In genomic region chr7:12684733-12685132, GRCh38 we compare ENCODE assay signal across 18 cellular contexts.
"Had no signal": no experiment of that assay in that cellular context is flagged by ENCODE, and none has a peak within 500 bp of the region (broad histone marks: within the 10 kb centered on the region; RNA-seq: fewer than 3 reads in every experiment).

No MANE protein-coding gene starts in this region.

- H3K27me3 ChIP-seq: adrenal gland, breast epithelium, ovary, stomach, upper lobe of right lung had no signal

- ATAC-seq: activated naive CD4-positive, alpha-beta T cell treated with anti-CD3 and anti-CD28 coated beads, Interleukin-2, amount 50 U/mL, for 72 hours; psoas muscle; right cardiac atrium; upper lobe of right lung had no signal

- H3K36me3 Mint-ChIP-seq: natural killer cell had no signal

- H3K36me3 ChIP-seq: adrenal gland, breast epithelium, left ventricle myocardium inferior, ovary, stomach, thoracic aorta, upper lobe of right lung had no signal

- H3K27ac ChIP-seq: adrenal gland, left ventricle myocardium inferior, ovary, psoas muscle, upper lobe of right lung had no signal

- H3K9me3 Mint-ChIP-seq: activated naive CD4-positive, alpha-beta T cell treated with anti-CD3 and anti-CD28 coated beads, Interleukin-2, amount 50 U/mL, for 72 hours had no signal

- DNase-seq: activated CD4-positive, CD25-positive, alpha-beta regulatory T cell treated with anti-CD3 and anti-CD28 coated beads, Interleukin-2, amount 50 U/mL, for 72 hours; activated CD8-positive, alpha-beta memory T cell treated with anti-CD3 and anti-CD28 coated beads for 24 hours; activated CD8-positive, alpha-beta memory T cell treated with anti-CD3 and anti-CD28 coated beads, Interleukin-2, amount 50 U/mL, for 48 hours; activated gamma-delta T cell treated with Interleukin-2 at 50 U/mL for 16 hours; left ventricle myocardium inferior; mammary epithelial cell; natural killer cell; psoas muscle; stomach; upper lobe of right lung had no signal

- H3K4me1 ChIP-seq: upper lobe of right lung had no signal

- FAIRE-seq: astrocyte, frontal cortex had no signal

- H3K4me3 ChIP-seq: adrenal gland, left ventricle myocardium inferior, ovary, psoas muscle, stomach, thoracic aorta, upper lobe of right lung had no signal

- H3K9me3 ChIP-seq: adrenal gland, breast epithelium, left ventricle myocardium inferior, ovary, psoas muscle, stomach, thoracic aorta, upper lobe of right lung had no signal
